ENCODE assay signal across 29 cellular contexts in genomic region chr2:10164611-10165010, GRCh38. TPM values are rescaled to one million over a fixed set of nuclear protein-coding genes. Genes with fewer than 3 reads are reported as not detected.
"Had no signal": no experiment of that assay in that cellular context is flagged by ENCODE, and none has a peak within 500 bp of the region (broad histone marks: within the 10 kb centered on the region; RNA-seq: fewer than 3 reads in every experiment).

No MANE protein-coding gene starts in this region.

- H3K27me3 ChIP-seq: ascending aorta, body of pancreas, Peyer's patch, SJCRH30 had no signal

- H3K27ac ChIP-seq: ascending aorta, body of pancreas, KMS-11, Peyer's patch, RWPE1, SJCRH30 had no signal

- H3K36me3 ChIP-seq: ascending aorta, Peyer's patch, SJCRH30 had no signal

- H3K27ac Mint-ChIP-seq: activated CD4-positive, alpha-beta memory T cell treated with anti-CD3 and anti-CD28 coated beads for 36 hours; activated CD4-positive, alpha-beta T cell treated with anti-CD3 and anti-CD28 coated beads, Interleukin-2, amount 10 ng/mL, durations not matched to agents 24 days and 14 days; activated naive CD8-positive, alpha-beta T cell treated with anti-CD3 and anti-CD28 coated beads, Interleukin-2, amount 50 U/mL, for 24 hours; T-helper 1 cell treated with Interleukin-12 subunit alpha and Interleukin-12 subunit beta and Interleukin-4 antibody, amounts not matched to agents 30 μg/mL and 1 μg/mL, for 36 hours; WTC11 had no signal

- H3K27me3 Mint-ChIP-seq: activated CD4-positive, alpha-beta memory T cell treated with anti-CD3 and anti-CD28 coated beads for 36 hours; activated CD4-positive, alpha-beta T cell treated with anti-CD3 and anti-CD28 coated beads, Interleukin-2, amount 10 ng/mL, durations not matched to agents 24 days and 14 days; activated naive CD8-positive, alpha-beta T cell treated with anti-CD3 and anti-CD28 coated beads, Interleukin-2, amount 50 U/mL, for 24 hours; central memory CD8-positive, alpha-beta T cell had no signal

- H3K9me3 ChIP-seq: ascending aorta, body of pancreas, Peyer's patch, SJCRH30 had no signal

- H3K4me3 Mint-ChIP-seq: activated CD4-positive, alpha-beta memory T cell treated with anti-CD3 and anti-CD28 coated beads for 36 hours; activated CD4-positive, alpha-beta T cell treated with anti-CD3 and anti-CD28 coated beads, Interleukin-2, amount 10 ng/mL, durations not matched to agents 24 days and 14 days; activated naive CD8-positive, alpha-beta T cell treated with anti-CD3 and anti-CD28 coated beads, Interleukin-2, amount 50 U/mL, for 24 hours; activated T-cell treated with anti-CD3 and anti-CD28 coated beads, Interleukin-2, amount 50 U/mL, for 4 hours; central memory CD8-positive, alpha-beta T cell; T-helper 1 cell treated with Interleukin-12 subunit alpha and Interleukin-12 subunit beta and Interleukin-4 antibody, amounts not matched to agents 30 μg/mL and 1 μg/mL, for 36 hours; WTC11 had no signal

- DNase-seq: activated CD4-positive, alpha-beta memory T cell treated with anti-CD3 and anti-CD28 coated beads for 36 hours; activated CD4-positive, alpha-beta T cell treated with anti-CD3 and anti-CD28 coated beads, Interleukin-2, amount 10 ng/mL, durations not matched to agents 24 days and 14 days; activated CD4-positive, CD25-positive, alpha-beta regulatory T cell treated with anti-CD3 and anti-CD28 coated beads, Interleukin-2, amount 50 U/mL, for 72 hours; activated CD8-positive, alpha-beta memory T cell treated with anti-CD3 and anti-CD28 coated beads for 24 hours; activated effector memory CD4-positive, alpha-beta T cell treated with anti-CD3 and anti-CD28 coated beads, Interleukin-2, amount 50 U/mL, for 16 hours; activated naive CD4-positive, alpha-beta T cell treated with Interleukin-2 at 50 U/mL for 16 hours; activated naive CD8-positive, alpha-beta T cell treated with anti-CD3 and anti-CD28 coated beads, Interleukin-2, amount 50 U/mL, for 24 hours; activated T-cell treated with anti-CD3 and anti-CD28 coated beads, Interleukin-2, amount 50 U/mL, for 4 hours; amniotic stem cell; body of pancreas; NCI-H1092; NCI-H1417; NCI-H1930; NCI-H2171 treated with DMSO at 0.1 percent for 48 hours; NCI-H226; NCI-H526; NCI-H82; OCI-M1; Peyer's patch; Right ventricle myocardium superior; SJCRH30; T-helper 9 cell had no signal

- H3K4me1 Mint-ChIP-seq: central memory CD8-positive, alpha-beta T cell had no signal

- H3K4me1 ChIP-seq: ascending aorta, body of pancreas, SJCRH30 had no signal

- H3K36me3 Mint-ChIP-seq: WTC11 had no signal

- H3K9me3 Mint-ChIP-seq: activated CD4-positive, alpha-beta memory T cell treated with anti-CD3 and anti-CD28 coated beads for 36 hours; activated CD4-positive, alpha-beta T cell treated with anti-CD3 and anti-CD28 coated beads, Interleukin-2, amount 10 ng/mL, durations not matched to agents 24 days and 14 days; activated naive CD4-positive, alpha-beta T cell treated with anti-CD3 and anti-CD28 coated beads, Interleukin-2, amount 50 U/mL, for 72 hours; activated naive CD8-positive, alpha-beta T cell treated with anti-CD3 and anti-CD28 coated beads, Interleukin-2, amount 50 U/mL, for 24 hours; activated T-cell treated with anti-CD3 and anti-CD28 coated beads, Interleukin-2, amount 50 U/mL, for 4 hours; central memory CD8-positive, alpha-beta T cell; T-helper 1 cell treated with Interleukin-12 subunit alpha and Interleukin-12 subunit beta and Interleukin-4 antibody, amounts not matched to agents 30 μg/mL and 1 μg/mL, for 36 hours; WTC11 had no signal

- H3K4me3 ChIP-seq: ascending aorta, body of pancreas, Peyer's patch, SJCRH30 had no signal

- H3K9ac ChIP-seq: KMS-11 had no signal

- ATAC-seq: activated naive CD4-positive, alpha-beta T cell treated with anti-CD3 and anti-CD28 coated beads, Interleukin-2, amount 50 U/mL, for 72 hours; activated naive CD8-positive, alpha-beta T cell treated with anti-CD3 and anti-CD28 coated beads, Interleukin-2, amount 50 U/mL, for 24 hours; activated T-cell treated with anti-CD3 and anti-CD28 coated beads, Interleukin-2, amount 50 U/mL, for 4 hours; body of pancreas; WTC11 had no signal

- H3K4me2 ChIP-seq: KMS-11 had no signal

RNA-seq across cellular contexts. Expression of gene RRM2, which starts 42.1 kb away (rescaled TPM):
- total RNA-seq: ascending aorta, body of pancreas had no signal
